In the genomic region with DNA sequence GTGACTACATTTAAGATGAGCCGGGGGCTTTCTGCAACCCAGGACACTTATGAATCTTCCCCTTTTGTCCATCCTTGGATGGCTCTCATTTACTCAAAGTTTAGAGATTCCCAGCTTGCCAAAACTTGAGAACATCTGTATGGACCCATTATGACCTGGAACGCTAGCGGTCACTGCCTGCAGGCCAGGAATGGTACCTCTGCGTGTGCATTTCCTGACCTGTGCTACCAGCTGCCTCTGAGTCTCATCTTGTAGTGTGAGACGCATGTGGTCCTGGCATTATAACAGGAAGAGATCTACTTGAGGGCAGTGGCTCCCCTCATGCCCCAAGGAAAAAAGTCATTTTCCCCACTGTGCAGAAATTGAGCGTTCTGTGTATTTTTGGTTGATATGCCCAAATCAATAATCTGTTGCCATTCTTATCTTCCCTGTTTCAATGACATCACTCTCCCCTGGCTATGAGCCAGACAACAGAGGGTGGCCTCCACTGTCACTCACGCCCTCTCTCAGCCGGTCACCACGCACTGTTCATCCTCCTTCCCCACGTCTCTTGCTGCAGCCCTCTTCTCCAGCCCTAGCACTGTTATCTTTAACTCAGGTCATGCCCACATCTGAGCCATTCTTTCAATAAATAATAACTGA, we compare ENCODE assay signal across 1 cellular context.
TF ChIP-seq lines count a peak whose summit lies in the region.

No MANE protein-coding gene starts in this region.

TF ChIP-seq in HEK293, 187 proteins besides CTCF, POLR2A, EP300 and RAD21 (continued from another document):
- TF ChIP-seq, protein P1, sequence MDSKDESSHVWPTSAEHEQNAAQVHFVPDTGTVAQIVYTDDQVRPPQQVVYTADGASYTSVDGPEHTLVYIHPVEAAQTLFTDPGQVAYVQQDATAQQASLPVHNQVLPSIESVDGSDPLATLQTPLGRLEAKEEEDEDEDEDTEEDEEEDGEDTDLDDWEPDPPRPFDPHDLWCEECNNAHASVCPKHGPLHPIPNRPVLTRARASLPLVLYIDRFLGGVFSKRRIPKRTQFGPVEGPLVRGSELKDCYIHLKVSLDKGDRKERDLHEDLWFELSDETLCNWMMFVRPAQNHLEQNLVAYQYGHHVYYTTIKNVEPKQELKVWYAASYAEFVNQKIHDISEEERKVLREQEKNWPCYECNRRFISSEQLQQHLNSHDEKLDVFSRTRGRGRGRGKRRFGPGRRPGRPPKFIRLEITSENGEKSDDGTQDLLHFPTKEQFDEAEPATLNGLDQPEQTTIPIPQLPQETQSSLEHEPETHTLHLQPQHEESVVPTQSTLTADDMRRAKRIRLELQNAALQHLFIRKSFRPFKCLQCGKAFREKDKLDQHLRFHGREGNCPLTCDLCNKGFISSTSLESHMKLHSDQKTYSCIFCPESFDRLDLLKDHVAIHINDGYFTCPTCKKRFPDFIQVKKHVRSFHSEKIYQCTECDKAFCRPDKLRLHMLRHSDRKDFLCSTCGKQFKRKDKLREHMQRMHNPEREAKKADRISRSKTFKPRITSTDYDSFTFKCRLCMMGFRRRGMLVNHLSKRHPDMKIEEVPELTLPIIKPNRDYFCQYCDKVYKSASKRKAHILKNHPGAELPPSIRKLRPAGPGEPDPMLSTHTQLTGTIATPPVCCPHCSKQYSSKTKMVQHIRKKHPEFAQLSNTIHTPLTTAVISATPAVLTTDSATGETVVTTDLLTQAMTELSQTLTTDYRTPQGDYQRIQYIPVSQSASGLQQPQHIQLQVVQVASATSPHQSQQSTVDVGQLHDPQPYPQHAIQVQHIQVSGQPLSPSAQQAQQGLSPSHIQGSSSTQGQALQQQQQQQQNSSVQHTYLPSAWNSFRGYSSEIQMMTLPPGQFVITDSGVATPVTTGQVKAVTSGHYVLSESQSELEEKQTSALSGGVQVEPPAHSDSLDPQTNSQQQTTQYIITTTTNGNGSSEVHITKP (tag by site-specific recombination; IDR thresholded peaks at IDR 0.05): no peak
- TF ChIP-seq ZNF239 (tag by site-specific recombination; IDR thresholded peaks at IDR 0.05): no peak
- TF ChIP-seq, protein P2, sequence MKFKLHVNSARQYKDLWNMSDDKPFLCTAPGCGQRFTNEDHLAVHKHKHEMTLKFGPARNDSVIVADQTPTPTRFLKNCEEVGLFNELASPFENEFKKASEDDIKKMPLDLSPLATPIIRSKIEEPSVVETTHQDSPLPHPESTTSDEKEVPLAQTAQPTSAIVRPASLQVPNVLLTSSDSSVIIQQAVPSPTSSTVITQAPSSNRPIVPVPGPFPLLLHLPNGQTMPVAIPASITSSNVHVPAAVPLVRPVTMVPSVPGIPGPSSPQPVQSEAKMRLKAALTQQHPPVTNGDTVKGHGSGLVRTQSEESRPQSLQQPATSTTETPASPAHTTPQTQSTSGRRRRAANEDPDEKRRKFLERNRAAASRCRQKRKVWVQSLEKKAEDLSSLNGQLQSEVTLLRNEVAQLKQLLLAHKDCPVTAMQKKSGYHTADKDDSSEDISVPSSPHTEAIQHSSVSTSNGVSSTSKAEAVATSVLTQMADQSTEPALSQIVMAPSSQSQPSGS (tag by site-specific recombination; IDR thresholded peaks at IDR 0.05; ENCODE audit: low read depth): peak; percentile 55
- TF ChIP-seq ZNF626 (tag by site-specific recombination; IDR thresholded peaks at IDR 0.05): no peak
- TF ChIP-seq, protein P3, sequence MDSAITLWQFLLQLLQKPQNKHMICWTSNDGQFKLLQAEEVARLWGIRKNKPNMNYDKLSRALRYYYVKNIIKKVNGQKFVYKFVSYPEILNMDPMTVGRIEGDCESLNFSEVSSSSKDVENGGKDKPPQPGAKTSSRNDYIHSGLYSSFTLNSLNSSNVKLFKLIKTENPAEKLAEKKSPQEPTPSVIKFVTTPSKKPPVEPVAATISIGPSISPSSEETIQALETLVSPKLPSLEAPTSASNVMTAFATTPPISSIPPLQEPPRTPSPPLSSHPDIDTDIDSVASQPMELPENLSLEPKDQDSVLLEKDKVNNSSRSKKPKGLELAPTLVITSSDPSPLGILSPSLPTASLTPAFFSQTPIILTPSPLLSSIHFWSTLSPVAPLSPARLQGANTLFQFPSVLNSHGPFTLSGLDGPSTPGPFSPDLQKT (IDR thresholded peaks at IDR 0.05; ENCODE audit: borderline replicate concordance, low read depth, low read length): no peak
- TF ChIP-seq SCRT2 (tag by site-specific recombination; IDR thresholded peaks at IDR 0.05): 0 out of 2 replicates have a peak, but pooled peaks have one; percentile 25
- TF ChIP-seq KLF16 (tag by site-specific recombination; IDR thresholded peaks at IDR 0.05): 0 out of 2 replicates have a peak, but pooled peaks have one; percentile 27
- no peak for TF ChIP-seq HOXD13 (CRISPR knock-in tag; IDR thresholded peaks at IDR 0.05; ENCODE audit: borderline replicate concordance)
- TF ChIP-seq ZNF664 (tag by site-specific recombination; IDR thresholded peaks at IDR 0.05): no peak
- no peak for TF ChIP-seq ZNF423 (tag by site-specific recombination; IDR thresholded peaks at IDR 0.05)
- no peak for TF ChIP-seq ZNF677 (tag by site-specific recombination; IDR thresholded peaks at IDR 0.05)
- no peak for TF ChIP-seq ZNF514 (tag by site-specific recombination; IDR thresholded peaks at IDR 0.05)
- no peak for TF ChIP-seq ZNF341 (tag by site-specific recombination; IDR thresholded peaks at IDR 0.05; ENCODE audit: low read depth)
